In the genomic region with DNA sequence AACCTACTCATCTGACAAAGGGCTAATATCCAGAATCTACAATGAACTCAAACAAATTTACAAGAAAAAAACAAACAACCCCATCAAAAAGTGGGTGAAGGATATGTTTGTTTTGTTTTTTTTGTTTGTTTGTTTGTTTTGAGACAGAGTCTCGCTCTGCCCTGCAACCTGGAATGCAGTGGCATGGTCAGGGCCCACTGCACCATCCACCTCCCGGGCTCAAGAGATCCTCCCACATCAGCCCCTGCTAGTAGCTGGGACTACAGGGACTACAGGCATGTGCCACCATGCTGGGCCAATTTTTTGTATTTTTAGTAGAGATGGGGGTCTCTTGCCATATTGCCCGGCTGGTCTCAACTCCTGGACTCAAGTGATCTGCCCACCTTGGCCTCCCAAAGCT, we compare ENCODE assay signal across 1 cellular context. TPM values are rescaled to one million over a fixed set of nuclear protein-coding genes. Genes with fewer than 3 reads are reported as not detected.
"Had no signal": no experiment of that assay in that cellular context is flagged by ENCODE, and none has a peak within 500 bp of the region (broad histone marks: within the 10 kb centered on the region; RNA-seq: fewer than 3 reads in every experiment).

No MANE protein-coding gene starts in this region.

RNA-seq across cellular contexts. Expression of a gene that starts 44.3 kb away (rescaled TPM):
- total RNA-seq: G401 had no signal
